ENCODE assay signal across 7 cellular contexts in genomic region chr17:49850772-49851386, GRCh38. TPM values are rescaled to one million over a fixed set of nuclear protein-coding genes. Genes with fewer than 3 reads are reported as not detected.
DNase-seq lines count a peak whose midpoint lies in the region; TF ChIP-seq lines count a peak whose summit lies in the region.

No MANE protein-coding gene starts in this region.

- no peaks in the 10 kb centered on the region for H3K36me3 Mint-ChIP-seq in HFFc6 (ENCODE audit: low read depth)
- peaks cover 2% of the 10 kb centered on the region for H3K36me3 Mint-ChIP-seq in activated CD4-positive, alpha-beta memory T cell treated with anti-CD3 and anti-CD28 coated beads for 36 hours

- peaks cover 4% of the 10 kb centered on the region; the same call in 1 of the 2 replicates for H3K4me1 Mint-ChIP-seq in HFFc6 (ENCODE audit: low read depth)
- H3K4me1 Mint-ChIP-seq in activated CD4-positive, alpha-beta memory T cell treated with anti-CD3 and anti-CD28 coated beads for 36 hours (ENCODE audit: low read depth), result peaks cover 9% of the 10 kb centered on the region

- H3K27ac Mint-ChIP-seq in HFFc6, result peak overlapping the region; percentile 36; the same call in 1 of the 2 replicates
- peak overlapping the region; percentile 32 for H3K27ac Mint-ChIP-seq in activated CD4-positive, alpha-beta memory T cell treated with anti-CD3 and anti-CD28 coated beads for 36 hours

- CTCF ChIA-PET in activated CD4-positive, alpha-beta memory T cell treated with anti-CD3 and anti-CD28 coated beads for 36 hours (lab: Charles Lee), result interaction anchor here (0.6 to 6.2 kb wide), 16 partner anchors 9 to 295 kb away, joined by 3 to 47 read pairs (median 5); partner anchors contain the start of gene KAT7

- intact Hi-C loops in activated CD4-positive, alpha-beta memory T cell treated with anti-CD3 and anti-CD28 coated beads for 36 hours (cut with micrococcal nuclease), result loop anchor here (1.0 to 5.0 kb wide), 3 partner anchors 143 to 284 kb away; no protein-coding TSS in a partner anchor

- H3K4me2 ChIP-seq in skeletal muscle satellite cell (ENCODE audit: low read length), result peak overlapping the region; percentile 90

- H3K9me3 ChIP-seq in right atrium auricular region (no peaks in the 10 kb centered on the region), skeletal muscle satellite cell (replicated peaks; ENCODE audit: low read length) (no peaks in the 10 kb centered on the region)

- H3K27ac ChIP-seq in right atrium auricular region, result peak overlapping the region in 1 of 2 donors; percentile 49

- POLR2A ChIA-PET in activated CD4-positive, alpha-beta memory T cell treated with anti-CD3 and anti-CD28 coated beads for 36 hours (lab: Charles Lee), result interaction anchor here (1.0 kb wide), 1 partner anchor 144 kb away, joined by 3 read pairs; the partner anchor contains the start of gene SLC35B1

- no peak for DNase-seq in HFFc6
- DNase-seq in activated CD4-positive, alpha-beta memory T cell treated with anti-CD3 and anti-CD28 coated beads for 36 hours, result peak; percentile 25
- no peak for DNase-seq in right atrium auricular region (ENCODE audit: low spot score)
- no peak for DNase-seq in SW480 (ENCODE audit: low spot score)
- DNase-seq in HT-29 (ENCODE audit: low spot score), result no peak
- no peak for DNase-seq in medulla oblongata (ENCODE audit: extremely low spot score)

- no peaks in the 10 kb centered on the region for H3K36me3 ChIP-seq in right atrium auricular region
- H3K36me3 ChIP-seq in skeletal muscle satellite cell (ENCODE audit: insufficient read depth, low read length), result no peaks in the 10 kb centered on the region

- H3K4me1 ChIP-seq in right atrium auricular region (peaks cover 0 to 31% of the 10 kb centered on the region in 2 donors), skeletal muscle satellite cell (ENCODE audit: control insufficient read depth, insufficient read depth, low read length) (peaks cover 9% of the 10 kb centered on the region)

- H3K27me3 Mint-ChIP-seq in HFFc6 (ENCODE audit: insufficient read depth), result peaks cover 14% of the 10 kb centered on the region
- H3K27me3 Mint-ChIP-seq in activated CD4-positive, alpha-beta memory T cell treated with anti-CD3 and anti-CD28 coated beads for 36 hours, result no peaks in the 10 kb centered on the region

- H3K27me3 ChIP-seq in right atrium auricular region, result no peaks in the 10 kb centered on the region
- H3K27me3 ChIP-seq in skeletal muscle satellite cell (ENCODE audit: control insufficient read depth, insufficient read depth, low read length), result peaks cover 3% of the 10 kb centered on the region

- peak overlapping the region; percentile 53 to 64 for H3K4me3 ChIP-seq in right atrium auricular region
- peak overlapping the region; percentile 76 for H3K4me3 ChIP-seq in skeletal muscle satellite cell (ENCODE audit: low read length)

- H3K9me3 Mint-ChIP-seq in HFFc6, result no peaks in the 10 kb centered on the region
- H3K9me3 Mint-ChIP-seq in activated CD4-positive, alpha-beta memory T cell treated with anti-CD3 and anti-CD28 coated beads for 36 hours, result no peaks in the 10 kb centered on the region

- H3K4me3 Mint-ChIP-seq in HFFc6, result peak overlapping the region; percentile 83
- H3K4me3 Mint-ChIP-seq in activated CD4-positive, alpha-beta memory T cell treated with anti-CD3 and anti-CD28 coated beads for 36 hours, result peak overlapping the region; percentile 79

- TF ChIP-seq CTCF in HFFc6 (IDR thresholded peaks at IDR 0.05) (no peak), right atrium auricular region (IDR thresholded peaks at IDR 0.05) (no peak)

- H3K9ac ChIP-seq in skeletal muscle satellite cell (ENCODE audit: low read depth, low read length), result peak overlapping the region; percentile 72

RNA-seq across cellular contexts. Expression of gene TAC4, which starts 3.0 kb away (rescaled TPM):
- not detected for total RNA-seq in HFFc6 (2021; fragmentation: NEBNext Ultra II Directional; extraction: Animal tissue kit (Norgen Biotek cat#: 25700))
- not detected for total RNA-seq in activated CD4-positive, alpha-beta memory T cell treated with anti-CD3 and anti-CD28 coated beads for 36 hours
- not detected for total RNA-seq in right atrium auricular region
- not detected in 2 replicates for total RNA-seq in skeletal muscle satellite cell (2012; rRNA removed)
- total RNA-seq in HT-29 (2014; rRNA removed; shearing (Covaris generic)), result not detected in 2 replicates
